In the genomic region with DNA sequence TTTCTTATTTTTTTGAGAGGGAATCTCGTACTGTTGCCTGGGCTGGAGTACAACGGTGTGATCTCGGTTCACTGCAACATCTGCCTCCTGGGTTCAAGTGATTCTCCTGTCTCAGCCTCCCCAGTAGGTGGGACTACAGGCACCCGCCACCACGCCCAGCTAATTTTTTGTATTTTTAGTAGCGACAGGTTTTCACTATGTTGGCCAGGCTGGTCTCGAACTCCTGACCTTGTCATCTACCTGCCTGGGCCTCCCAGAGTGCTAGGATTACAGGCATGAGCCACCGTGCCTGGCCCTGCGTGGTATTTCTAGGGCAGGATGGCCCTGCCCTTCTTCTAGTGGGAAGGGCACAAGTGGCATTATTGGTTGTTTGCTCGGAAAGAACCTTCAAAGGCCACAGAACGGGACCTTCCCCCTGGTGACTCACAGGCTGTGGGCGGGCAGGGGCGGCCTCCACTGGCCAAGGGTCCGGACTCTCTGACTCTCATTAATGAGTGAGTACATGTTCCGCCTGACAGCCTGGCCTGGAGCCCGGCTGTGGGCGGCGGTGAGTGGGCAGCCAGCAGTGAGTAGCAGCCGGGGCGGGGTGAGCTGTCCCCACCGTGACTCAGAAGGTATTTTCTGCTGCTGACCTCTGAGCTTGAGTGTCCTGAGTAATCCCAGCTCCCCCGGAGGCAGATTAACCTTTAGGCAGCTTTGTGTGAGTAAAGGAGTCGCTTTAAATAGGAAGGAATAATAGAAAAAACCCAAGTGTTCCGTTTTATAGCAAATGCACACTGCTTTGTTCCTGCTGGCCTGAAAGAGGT, we compare ENCODE assay signal across 1 cellular context.
TF ChIP-seq lines count a peak whose summit lies in the region.

No MANE protein-coding gene starts in this region.

TF ChIP-seq in K562, 482 proteins besides CTCF, POLR2A, EP300 and RAD21 (continued from another document and continues in another):
- TF ChIP-seq, protein P1, sequence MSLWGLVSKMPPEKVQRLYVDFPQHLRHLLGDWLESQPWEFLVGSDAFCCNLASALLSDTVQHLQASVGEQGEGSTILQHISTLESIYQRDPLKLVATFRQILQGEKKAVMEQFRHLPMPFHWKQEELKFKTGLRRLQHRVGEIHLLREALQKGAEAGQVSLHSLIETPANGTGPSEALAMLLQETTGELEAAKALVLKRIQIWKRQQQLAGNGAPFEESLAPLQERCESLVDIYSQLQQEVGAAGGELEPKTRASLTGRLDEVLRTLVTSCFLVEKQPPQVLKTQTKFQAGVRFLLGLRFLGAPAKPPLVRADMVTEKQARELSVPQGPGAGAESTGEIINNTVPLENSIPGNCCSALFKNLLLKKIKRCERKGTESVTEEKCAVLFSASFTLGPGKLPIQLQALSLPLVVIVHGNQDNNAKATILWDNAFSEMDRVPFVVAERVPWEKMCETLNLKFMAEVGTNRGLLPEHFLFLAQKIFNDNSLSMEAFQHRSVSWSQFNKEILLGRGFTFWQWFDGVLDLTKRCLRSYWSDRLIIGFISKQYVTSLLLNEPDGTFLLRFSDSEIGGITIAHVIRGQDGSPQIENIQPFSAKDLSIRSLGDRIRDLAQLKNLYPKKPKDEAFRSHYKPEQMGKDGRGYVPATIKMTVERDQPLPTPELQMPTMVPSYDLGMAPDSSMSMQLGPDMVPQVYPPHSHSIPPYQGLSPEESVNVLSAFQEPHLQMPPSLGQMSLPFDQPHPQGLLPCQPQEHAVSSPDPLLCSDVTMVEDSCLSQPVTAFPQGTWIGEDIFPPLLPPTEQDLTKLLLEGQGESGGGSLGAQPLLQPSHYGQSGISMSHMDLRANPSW (CRISPR knock-in tag; IDR thresholded peaks at IDR 0.05), result no peak
- TF ChIP-seq ELF2 (CRISPR knock-in tag; IDR thresholded peaks at IDR 0.05) (no peak), HMGN3 (IDR thresholded peaks at IDR 0.05; ENCODE audit: borderline replicate concordance, extremely low read depth, insufficient read length, low read depth, low read length) (peak; percentile 96), PTBP1 (IDR thresholded peaks at IDR 0.05; ENCODE audit: low read depth, low read length) (no peak), TARDBP (IDR thresholded peaks at IDR 0.05) (no peak), GTF2E2 (tag; IDR thresholded peaks at IDR 0.05) (peak; percentile 68; the same call in 1 of the 2 replicates), ZNF23 (CRISPR knock-in tag; IDR thresholded peaks at IDR 0.05) (no peak), C11orf30 (IDR thresholded peaks at IDR 0.05; ENCODE audit: low read depth) (peak; percentile 34), SREBF2 (CRISPR knock-in tag; IDR thresholded peaks at IDR 0.05) (no peak), GABPB1 (CRISPR knock-in tag; IDR thresholded peaks at IDR 0.05) (0 out of 2 replicates have a peak, but pooled peaks have one; percentile 31), RBM34 (IDR thresholded peaks at IDR 0.05; ENCODE audit: borderline replicate concordance, insufficient read depth, low read length) (no peak), HNRNPH1 (optimal IDR thresholded peaks at IDR 0.05; ENCODE audit: low read depth, low read length) (no peak), ZNF316 (IDR thresholded peaks at IDR 0.05) (0 out of 2 replicates have a peak, but pooled peaks have one; percentile 19), JUNB (CRISPR knock-in tag; conservative IDR thresholded peaks at IDR 0.05) (no peak), BCOR (IDR thresholded peaks at IDR 0.05) (peak; percentile 49), KDM1A (IDR thresholded peaks at IDR 0.05) (peak; percentile 73 to 81; a peak in 3 of 4 replicates), SMAD2 (IDR thresholded peaks at IDR 0.05; ENCODE audit: low read depth, low read length) (no peak), MCM7 (IDR thresholded peaks at IDR 0.05) (no peak), POLR2AphosphoS5 (IDR thresholded peaks at IDR 0.05; ENCODE audit: control insufficient read depth, insufficient read depth, low read depth, low read length) (0 out of 2 replicates have a peak, but pooled peaks have one; percentile 67), ZNF696 (CRISPR knock-in tag; conservative IDR thresholded peaks at IDR 0.05) (no peak), ZNF785 (CRISPR knock-in tag; IDR thresholded peaks at IDR 0.05) (no peak), ERF (CRISPR knock-in tag; IDR thresholded peaks at IDR 0.05) (no peak), FOSL1 (tag; conservative IDR thresholded peaks at IDR 0.05) (peak; percentile 98), MTF1 (CRISPR knock-in tag; IDR thresholded peaks at IDR 0.05; ENCODE audit: borderline replicate concordance) (no peak), XRCC5 (IDR thresholded peaks at IDR 0.05; ENCODE audit: low read depth, low read length) (peak; percentile 47; the same call in 1 of the 2 replicates), HDGF (IDR thresholded peaks at IDR 0.05) (0 out of 2 replicates have a peak, but pooled peaks have one; percentile 68), RFX7 (CRISPR knock-in tag; IDR thresholded peaks at IDR 0.05) (no peak), SMAD3 (CRISPR knock-in tag; conservative IDR thresholded peaks at IDR 0.05) (no peak), TAF7 (tag; IDR thresholded peaks at IDR 0.05) (peak; percentile 40; the same call in 1 of the 2 replicates), KLF13 (tag; IDR thresholded peaks at IDR 0.05; ENCODE audit: borderline replicate concordance, low read depth) (no peak), HDAC6 (IDR thresholded peaks at IDR 0.05; ENCODE audit: low read depth, low read length) (no peak), PRPF4 (IDR thresholded peaks at IDR 0.05; ENCODE audit: insufficient read depth, low read depth, low read length, poor library complexity, severe bottlenecking) (no peak)
- TF ChIP-seq, protein P2, sequence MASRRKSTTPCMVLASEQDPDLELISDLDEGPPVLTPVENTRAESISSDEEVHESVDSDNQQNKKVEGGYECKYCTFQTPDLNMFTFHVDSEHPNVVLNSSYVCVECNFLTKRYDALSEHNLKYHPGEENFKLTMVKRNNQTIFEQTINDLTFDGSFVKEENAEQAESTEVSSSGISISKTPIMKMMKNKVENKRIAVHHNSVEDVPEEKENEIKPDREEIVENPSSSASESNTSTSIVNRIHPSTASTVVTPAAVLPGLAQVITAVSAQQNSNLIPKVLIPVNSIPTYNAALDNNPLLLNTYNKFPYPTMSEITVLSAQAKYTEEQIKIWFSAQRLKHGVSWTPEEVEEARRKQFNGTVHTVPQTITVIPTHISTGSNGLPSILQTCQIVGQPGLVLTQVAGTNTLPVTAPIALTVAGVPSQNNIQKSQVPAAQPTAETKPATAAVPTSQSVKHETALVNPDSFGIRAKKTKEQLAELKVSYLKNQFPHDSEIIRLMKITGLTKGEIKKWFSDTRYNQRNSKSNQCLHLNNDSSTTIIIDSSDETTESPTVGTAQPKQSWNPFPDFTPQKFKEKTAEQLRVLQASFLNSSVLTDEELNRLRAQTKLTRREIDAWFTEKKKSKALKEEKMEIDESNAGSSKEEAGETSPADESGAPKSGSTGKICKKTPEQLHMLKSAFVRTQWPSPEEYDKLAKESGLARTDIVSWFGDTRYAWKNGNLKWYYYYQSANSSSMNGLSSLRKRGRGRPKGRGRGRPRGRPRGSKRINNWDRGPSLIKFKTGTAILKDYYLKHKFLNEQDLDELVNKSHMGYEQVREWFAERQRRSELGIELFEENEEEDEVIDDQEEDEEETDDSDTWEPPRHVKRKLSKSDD (conservative IDR thresholded peaks at IDR 0.05; ENCODE audit: low read length), result no peak
- TF ChIP-seq, protein P3, sequence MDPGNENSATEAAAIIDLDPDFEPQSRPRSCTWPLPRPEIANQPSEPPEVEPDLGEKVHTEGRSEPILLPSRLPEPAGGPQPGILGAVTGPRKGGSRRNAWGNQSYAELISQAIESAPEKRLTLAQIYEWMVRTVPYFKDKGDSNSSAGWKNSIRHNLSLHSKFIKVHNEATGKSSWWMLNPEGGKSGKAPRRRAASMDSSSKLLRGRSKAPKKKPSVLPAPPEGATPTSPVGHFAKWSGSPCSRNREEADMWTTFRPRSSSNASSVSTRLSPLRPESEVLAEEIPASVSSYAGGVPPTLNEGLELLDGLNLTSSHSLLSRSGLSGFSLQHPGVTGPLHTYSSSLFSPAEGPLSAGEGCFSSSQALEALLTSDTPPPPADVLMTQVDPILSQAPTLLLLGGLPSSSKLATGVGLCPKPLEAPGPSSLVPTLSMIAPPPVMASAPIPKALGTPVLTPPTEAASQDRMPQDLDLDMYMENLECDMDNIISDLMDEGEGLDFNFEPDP (CRISPR knock-in tag; IDR thresholded peaks at IDR 0.05), result no peak
- TF ChIP-seq, protein P4, sequence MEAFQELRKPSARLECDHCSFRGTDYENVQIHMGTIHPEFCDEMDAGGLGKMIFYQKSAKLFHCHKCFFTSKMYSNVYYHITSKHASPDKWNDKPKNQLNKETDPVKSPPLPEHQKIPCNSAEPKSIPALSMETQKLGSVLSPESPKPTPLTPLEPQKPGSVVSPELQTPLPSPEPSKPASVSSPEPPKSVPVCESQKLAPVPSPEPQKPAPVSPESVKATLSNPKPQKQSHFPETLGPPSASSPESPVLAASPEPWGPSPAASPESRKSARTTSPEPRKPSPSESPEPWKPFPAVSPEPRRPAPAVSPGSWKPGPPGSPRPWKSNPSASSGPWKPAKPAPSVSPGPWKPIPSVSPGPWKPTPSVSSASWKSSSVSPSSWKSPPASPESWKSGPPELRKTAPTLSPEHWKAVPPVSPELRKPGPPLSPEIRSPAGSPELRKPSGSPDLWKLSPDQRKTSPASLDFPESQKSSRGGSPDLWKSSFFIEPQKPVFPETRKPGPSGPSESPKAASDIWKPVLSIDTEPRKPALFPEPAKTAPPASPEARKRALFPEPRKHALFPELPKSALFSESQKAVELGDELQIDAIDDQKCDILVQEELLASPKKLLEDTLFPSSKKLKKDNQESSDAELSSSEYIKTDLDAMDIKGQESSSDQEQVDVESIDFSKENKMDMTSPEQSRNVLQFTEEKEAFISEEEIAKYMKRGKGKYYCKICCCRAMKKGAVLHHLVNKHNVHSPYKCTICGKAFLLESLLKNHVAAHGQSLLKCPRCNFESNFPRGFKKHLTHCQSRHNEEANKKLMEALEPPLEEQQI (IDR thresholded peaks at IDR 0.05), result no peak
- TF ChIP-seq, protein P5, sequence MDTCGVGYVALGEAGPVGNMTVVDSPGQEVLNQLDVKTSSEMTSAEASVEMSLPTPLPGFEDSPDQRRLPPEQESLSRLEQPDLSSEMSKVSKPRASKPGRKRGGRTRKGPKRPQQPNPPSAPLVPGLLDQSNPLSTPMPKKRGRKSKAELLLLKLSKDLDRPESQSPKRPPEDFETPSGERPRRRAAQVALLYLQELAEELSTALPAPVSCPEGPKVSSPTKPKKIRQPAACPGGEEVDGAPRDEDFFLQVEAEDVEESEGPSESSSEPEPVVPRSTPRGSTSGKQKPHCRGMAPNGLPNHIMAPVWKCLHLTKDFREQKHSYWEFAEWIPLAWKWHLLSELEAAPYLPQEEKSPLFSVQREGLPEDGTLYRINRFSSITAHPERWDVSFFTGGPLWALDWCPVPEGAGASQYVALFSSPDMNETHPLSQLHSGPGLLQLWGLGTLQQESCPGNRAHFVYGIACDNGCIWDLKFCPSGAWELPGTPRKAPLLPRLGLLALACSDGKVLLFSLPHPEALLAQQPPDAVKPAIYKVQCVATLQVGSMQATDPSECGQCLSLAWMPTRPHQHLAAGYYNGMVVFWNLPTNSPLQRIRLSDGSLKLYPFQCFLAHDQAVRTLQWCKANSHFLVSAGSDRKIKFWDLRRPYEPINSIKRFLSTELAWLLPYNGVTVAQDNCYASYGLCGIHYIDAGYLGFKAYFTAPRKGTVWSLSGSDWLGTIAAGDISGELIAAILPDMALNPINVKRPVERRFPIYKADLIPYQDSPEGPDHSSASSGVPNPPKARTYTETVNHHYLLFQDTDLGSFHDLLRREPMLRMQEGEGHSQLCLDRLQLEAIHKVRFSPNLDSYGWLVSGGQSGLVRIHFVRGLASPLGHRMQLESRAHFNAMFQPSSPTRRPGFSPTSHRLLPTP (IDR thresholded peaks at IDR 0.05; ENCODE audit: borderline replicate concordance, extremely low read depth, insufficient read length), result peak; percentile 3
- TF ChIP-seq, protein P6, sequence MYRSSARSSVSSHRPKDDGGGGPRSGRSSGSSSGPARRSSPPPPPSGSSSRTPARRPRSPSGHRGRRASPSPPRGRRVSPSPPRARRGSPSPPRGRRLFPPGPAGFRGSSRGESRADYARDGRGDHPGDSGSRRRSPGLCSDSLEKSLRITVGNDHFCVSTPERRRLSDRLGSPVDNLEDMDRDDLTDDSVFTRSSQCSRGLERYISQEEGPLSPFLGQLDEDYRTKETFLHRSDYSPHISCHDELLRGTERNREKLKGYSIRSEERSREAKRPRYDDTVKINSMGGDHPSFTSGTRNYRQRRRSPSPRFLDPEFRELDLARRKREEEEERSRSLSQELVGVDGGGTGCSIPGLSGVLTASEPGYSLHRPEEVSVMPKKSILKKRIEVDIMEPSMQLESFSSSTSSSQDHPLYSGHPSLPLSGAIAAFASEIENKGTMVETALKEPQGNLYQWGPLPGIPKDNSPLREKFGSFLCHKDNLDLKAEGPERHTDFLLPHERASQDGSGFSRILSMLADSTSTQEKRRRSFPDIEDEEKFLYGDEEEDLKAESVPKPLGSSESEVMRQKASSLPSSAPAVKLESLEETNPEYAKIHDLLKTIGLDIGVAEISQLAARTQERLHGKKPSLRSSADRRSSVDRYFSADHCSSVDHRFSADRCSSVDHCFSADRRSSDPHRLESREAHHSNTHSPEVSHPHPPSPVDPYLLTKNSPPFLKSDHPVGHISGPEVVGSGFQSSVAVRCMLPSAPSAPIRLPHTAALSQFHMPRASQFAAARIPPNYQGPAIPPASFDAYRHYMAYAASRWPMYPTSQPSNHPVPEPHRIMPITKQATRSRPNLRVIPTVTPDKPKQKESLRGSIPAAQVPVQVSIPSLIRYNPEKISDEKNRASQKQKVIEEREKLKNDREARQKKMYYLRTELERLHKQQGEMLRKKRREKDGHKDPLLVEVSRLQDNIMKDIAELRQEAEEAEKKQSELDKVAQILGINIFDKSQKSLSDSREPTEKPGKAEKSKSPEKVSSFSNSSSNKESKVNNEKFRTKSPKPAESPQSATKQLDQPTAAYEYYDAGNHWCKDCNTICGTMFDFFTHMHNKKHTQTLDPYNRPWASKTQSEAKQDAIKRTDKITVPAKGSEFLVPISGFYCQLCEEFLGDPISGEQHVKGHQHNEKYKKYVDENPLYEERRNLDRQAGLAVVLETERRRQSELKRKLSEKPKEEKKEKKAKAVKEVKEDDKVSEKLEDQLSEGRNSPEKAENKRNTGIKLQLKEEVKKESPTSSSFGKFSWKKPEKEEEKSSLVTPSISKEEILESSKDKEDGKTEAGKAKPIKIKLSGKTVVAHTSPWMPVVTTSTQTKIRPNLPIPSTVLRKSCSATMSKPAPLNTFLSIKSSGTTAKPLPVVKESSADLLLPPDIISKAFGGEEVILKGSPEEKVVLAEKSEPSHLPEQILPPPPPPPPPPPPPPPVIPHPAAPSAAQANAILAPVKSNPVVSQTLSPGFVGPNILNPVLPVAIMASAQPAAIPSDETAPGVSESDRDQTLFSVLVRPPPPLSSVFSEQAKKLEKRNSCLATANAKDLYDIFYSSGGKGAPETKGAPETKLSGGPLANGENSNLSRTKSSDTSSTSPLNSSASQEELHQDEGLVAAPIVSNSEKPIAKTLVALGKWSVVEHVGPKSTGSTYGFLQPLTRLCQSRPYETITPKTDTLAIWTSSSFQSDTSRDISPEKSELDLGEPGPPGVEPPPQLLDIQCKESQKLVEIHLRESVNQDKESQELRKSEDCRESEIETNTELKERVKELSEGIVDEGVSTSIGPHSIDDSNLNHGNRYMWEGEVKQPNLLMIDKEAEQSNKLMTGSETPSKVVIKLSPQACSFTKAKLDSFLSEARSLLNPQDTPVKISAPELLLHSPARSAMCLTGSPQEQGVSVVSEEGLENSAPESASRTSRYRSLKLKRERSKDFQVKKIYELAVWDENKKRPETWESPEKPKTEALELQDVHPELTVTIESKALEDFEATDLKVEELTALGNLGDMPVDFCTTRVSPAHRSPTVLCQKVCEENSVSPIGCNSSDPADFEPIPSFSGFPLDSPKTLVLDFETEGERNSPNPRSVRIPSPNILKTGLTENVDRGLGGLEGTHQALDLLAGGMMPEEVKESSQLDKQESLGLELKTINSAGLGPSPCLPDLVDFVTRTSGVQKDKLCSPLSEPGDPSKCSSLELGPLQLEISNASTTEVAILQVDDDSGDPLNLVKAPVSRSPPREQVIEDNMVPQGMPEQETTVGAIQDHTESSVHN (IDR thresholded peaks at IDR 0.05; ENCODE audit: borderline replicate concordance in 1 of 2, low read depth in 1 of 2), result 0 out of 4 replicates have a peak, but pooled peaks of 1 of the 2 experiments have one; percentile 42
